ENCODE assay signal across 26 cellular contexts in the genomic region with DNA sequence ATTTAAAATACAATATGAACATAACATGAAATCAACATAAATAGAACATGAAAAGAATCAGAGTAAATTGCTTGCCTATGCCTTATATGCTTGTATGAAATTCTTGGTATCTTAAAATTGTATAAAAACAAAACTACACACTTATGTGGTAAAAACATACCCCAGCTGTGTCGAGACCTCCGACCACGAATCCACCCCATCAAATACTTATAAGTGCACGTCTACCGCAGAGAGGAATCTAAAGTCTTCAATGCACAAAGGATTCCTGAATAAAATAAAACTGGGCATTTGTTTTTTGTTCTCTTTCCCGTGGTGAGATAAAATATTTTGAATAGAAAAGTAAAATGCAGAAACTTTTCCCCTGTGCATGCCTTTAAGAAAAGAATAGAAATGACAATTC. TPM values are rescaled to one million over a fixed set of nuclear protein-coding genes. Genes with fewer than 3 reads are reported as not detected.
DNase-seq lines count a peak whose midpoint lies in the region; ATAC-seq and TF ChIP-seq lines count a peak whose summit lies in the region.
"Had no signal": no experiment of that assay in that cellular context is flagged by ENCODE, and none has a peak within 500 bp of the region (broad histone marks: within the 10 kb centered on the region; RNA-seq: fewer than 3 reads in every experiment).

No MANE protein-coding gene starts in this region.

- no peak overlapping the region for H3K4me2 ChIP-seq in PC-9

- no peaks in the 10 kb centered on the region for H3K36me3 ChIP-seq in PC-9 (ENCODE audit: low read depth)
- H3K36me3 ChIP-seq: left lung, MG63 had no signal

- H3K9me3 Mint-ChIP-seq in IgD-negative memory B cell: peaks cover 0 to 4% (median 1%) of the 10 kb centered on the region in 3 donors
- H3K9me3 Mint-ChIP-seq in activated B cell treated with CpG ODN at 0.5 μM for 24 hours: peaks cover 2% of the 10 kb centered on the region
- H3K9me3 Mint-ChIP-seq in effector memory CD8-positive, alpha-beta T cell: no peaks in the 10 kb centered on the region
- no peaks in the 10 kb centered on the region for H3K9me3 Mint-ChIP-seq in stimulated activated effector memory CD8-positive, alpha-beta T cell treated with anti-CD3 and anti-CD28 coated beads, Interleukin-12 subunit alpha, Interleukin-12 subunit beta, amount 100 ng/mL, for 72 hours
- H3K9me3 Mint-ChIP-seq: activated T-helper 1 cell treated with anti-CD3 and anti-CD28 coated beads, Interleukin-12 subunit alpha, Interleukin-12 subunit beta, Interleukin-2, Interleukin-4 antibody, amounts not matched to agents 30 ng/mL and 10 ng/mL and 1 ng/mL, durations not matched to agents 14 hours and 24 hours and 36 hours; CD4-positive, alpha-beta T cell; type B pancreatic cell had no signal

- POLR2A ChIA-PET in activated B cell treated with CpG ODN at 0.5 μM for 24 hours (lab: Charles Lee): no interaction called here
- POLR2A ChIA-PET in PC-9 (lab: Charles Lee; ENCODE audit: unreplicated experiment): no interaction called here

- no peak for ATAC-seq in activated B cell treated with CpG ODN at 0.5 μM for 24 hours (ENCODE audit: low read depth)
- ATAC-seq in effector memory CD8-positive, alpha-beta T cell (replicated peaks): no peak
- no peak for ATAC-seq in stimulated activated effector memory CD8-positive, alpha-beta T cell treated with anti-CD3 and anti-CD28 coated beads, Interleukin-12 subunit alpha, Interleukin-12 subunit beta, amount 100 ng/mL, for 72 hours
- ATAC-seq: K562, left lung had no signal

- H2AFZ ChIP-seq in PC-9: no peak overlapping the region
- H2AFZ ChIP-seq: GM23248 had no signal

- TF ChIP-seq CTCF in activated B cell treated with CpG ODN at 0.5 μM for 24 hours (IDR thresholded peaks at IDR 0.05) (no peak), PC-9 (conservative IDR thresholded peaks at IDR 0.05) (no peak)

- no peaks in the 10 kb centered on the region for H3K36me3 Mint-ChIP-seq in IgD-negative memory B cell
- H3K36me3 Mint-ChIP-seq in activated B cell treated with CpG ODN at 0.5 μM for 24 hours (ENCODE audit: low read depth): no peaks in the 10 kb centered on the region
- H3K36me3 Mint-ChIP-seq in effector memory CD8-positive, alpha-beta T cell (ENCODE audit: insufficient read depth): peaks cover 71% of the 10 kb centered on the region
- H3K36me3 Mint-ChIP-seq in stimulated activated effector memory CD8-positive, alpha-beta T cell treated with anti-CD3 and anti-CD28 coated beads, Interleukin-12 subunit alpha, Interleukin-12 subunit beta, amount 100 ng/mL, for 72 hours: peaks cover 87% of the 10 kb centered on the region
- H3K36me3 Mint-ChIP-seq: brain had no signal

- H3K4me3 ChIP-seq in PC-9: no peak overlapping the region
- H3K4me3 ChIP-seq: GM23248, K562, left lung, MG63 had no signal

- BruUV-seq in PC-9 (replicated peaks; lab: Mats Ljungman, UMichigan): no TSS peak

- H3K9me2 ChIP-seq in PC-9 (ENCODE audit: insufficient read depth): no peaks in the 10 kb centered on the region

- no peak for DNase-seq in activated B cell treated with CpG ODN at 0.5 μM for 24 hours
- DNase-seq in effector memory CD8-positive, alpha-beta T cell: no peak
- DNase-seq in stimulated activated effector memory CD8-positive, alpha-beta T cell treated with anti-CD3 and anti-CD28 coated beads, Interleukin-12 subunit alpha, Interleukin-12 subunit beta, amount 100 ng/mL, for 72 hours (ENCODE audit: low spot score in 2 of 2): no peak
- DNase-seq in germinal center (ENCODE audit: low spot score): no peak
- DNase-seq in ureter (ENCODE audit: low spot score): no peak
- no peak for DNase-seq in PC-9
- DNase-seq: activated CD4-positive, CD25-positive, alpha-beta regulatory T cell treated with anti-CD3 and anti-CD28 coated beads, Interleukin-2, amount 50 U/mL, for 72 hours; CD4-positive, alpha-beta T cell; GM23248; left lung; MG63; NCI-H2029 treated with DMSO at 0.1 percent for 48 hours; NCI-H345; stimulated activated CD4-positive, alpha-beta T cell treated with anti-CD3 and anti-CD28 coated beads, Interleukin-1b, Interleukin-23, amount 100 ng/mL, for 48 hours; stimulated activated CD8-positive, alpha-beta memory T cell treated with anti-CD3 and anti-CD28 coated beads, Interleukin-4, amount 100 ng/mL, for 48 hours had no signal

- H3K27me3 Mint-ChIP-seq in IgD-negative memory B cell (peaks cover 9% of the 10 kb centered on the region), activated B cell treated with CpG ODN at 0.5 μM for 24 hours (peaks cover 11% of the 10 kb centered on the region)
- H3K27me3 Mint-ChIP-seq in effector memory CD8-positive, alpha-beta T cell: no peaks in the 10 kb centered on the region
- H3K27me3 Mint-ChIP-seq: type B pancreatic cell had no signal

- no peaks in the 10 kb centered on the region for H4K20me1 ChIP-seq in PC-9 (ENCODE audit: insufficient read depth)

- H3K27ac Mint-ChIP-seq in IgD-negative memory B cell (peak overlapping the region in 1 of 3 donors; percentile 68), activated B cell treated with CpG ODN at 0.5 μM for 24 hours (no peak overlapping the region)
- H3K27ac Mint-ChIP-seq in effector memory CD8-positive, alpha-beta T cell: peak overlapping the region; percentile 87 to 90
- H3K27ac Mint-ChIP-seq in stimulated activated effector memory CD8-positive, alpha-beta T cell treated with anti-CD3 and anti-CD28 coated beads, Interleukin-12 subunit alpha, Interleukin-12 subunit beta, amount 100 ng/mL, for 72 hours: peak overlapping the region; percentile 95
- H3K27ac Mint-ChIP-seq: activated T-helper 1 cell treated with anti-CD3 and anti-CD28 coated beads, Interleukin-12 subunit alpha, Interleukin-12 subunit beta, Interleukin-2, Interleukin-4 antibody, amounts not matched to agents 30 ng/mL and 10 ng/mL and 1 ng/mL, durations not matched to agents 14 hours and 24 hours and 36 hours; brain; CD4-positive, alpha-beta T cell; nephron; type B pancreatic cell had no signal

- intact Hi-C loops in activated B cell treated with CpG ODN at 0.5 μM for 24 hours (cut with micrococcal nuclease) (no loop called here), PC-9 (cut with micrococcal nuclease; ENCODE audit: unreplicated experiment) (no loop called here)

- peaks cover 3% of the 10 kb centered on the region; the same call in 1 of the 2 replicates for H3K9me3 ChIP-seq in PC-9 (ENCODE audit: insufficient read depth, low read depth)
- H3K9me3 ChIP-seq: left lung had no signal

- H3K4me1 Mint-ChIP-seq in IgD-negative memory B cell: peaks cover 0 to 15% (median 2%) of the 10 kb centered on the region in 3 donors
- H3K4me1 Mint-ChIP-seq in activated B cell treated with CpG ODN at 0.5 μM for 24 hours: peaks cover 18% of the 10 kb centered on the region
- H3K4me1 Mint-ChIP-seq in effector memory CD8-positive, alpha-beta T cell (ENCODE audit: low read depth in 2 of 2): peaks cover 17 to 42% of the 10 kb centered on the region in 2 donors
- peaks cover 22% of the 10 kb centered on the region for H3K4me1 Mint-ChIP-seq in stimulated activated effector memory CD8-positive, alpha-beta T cell treated with anti-CD3 and anti-CD28 coated beads, Interleukin-12 subunit alpha, Interleukin-12 subunit beta, amount 100 ng/mL, for 72 hours

- no peaks in the 10 kb centered on the region for H3K79me2 ChIP-seq in PC-9 (ENCODE audit: low read depth)

- CTCF ChIA-PET in activated B cell treated with CpG ODN at 0.5 μM for 24 hours (lab: Charles Lee) (no interaction called here), PC-9 (lab: Charles Lee) (no interaction called here)

- peaks cover 10% of the 10 kb centered on the region for H3F3A ChIP-seq in PC-9 (ENCODE audit: insufficient read depth, low read depth)

- H3K27ac ChIP-seq in PC-9: no peak overlapping the region
- H3K27ac ChIP-seq: GM23248, left lung had no signal

- H3K4me3 Mint-ChIP-seq in IgD-negative memory B cell (peak overlapping the region in 3 of 4 donors; percentile 36 to 69 (median 67)), activated B cell treated with CpG ODN at 0.5 μM for 24 hours (peak overlapping the region; percentile 20)
- H3K4me3 Mint-ChIP-seq in effector memory CD8-positive, alpha-beta T cell: peak overlapping the region; percentile 82 to 88
- H3K4me3 Mint-ChIP-seq in stimulated activated effector memory CD8-positive, alpha-beta T cell treated with anti-CD3 and anti-CD28 coated beads, Interleukin-12 subunit alpha, Interleukin-12 subunit beta, amount 100 ng/mL, for 72 hours: peak overlapping the region; percentile 64
- H3K4me3 Mint-ChIP-seq: activated T-helper 1 cell treated with anti-CD3 and anti-CD28 coated beads, Interleukin-12 subunit alpha, Interleukin-12 subunit beta, Interleukin-2, Interleukin-4 antibody, amounts not matched to agents 30 ng/mL and 10 ng/mL and 1 ng/mL, durations not matched to agents 14 hours and 24 hours and 36 hours; brain; CD4-positive, alpha-beta T cell; nephron; type B pancreatic cell had no signal

- H3K4me1 ChIP-seq in PC-9 (replicated peaks; ENCODE audit: insufficient read depth): peaks cover 13% of the 10 kb centered on the region

- no peaks in the 10 kb centered on the region for H3K27me3 ChIP-seq in PC-9 (ENCODE audit: insufficient read depth, low read depth)
- H3K27me3 ChIP-seq: left lung, MG63 had no signal

RNA-seq across cellular contexts. Expression of gene KLRK1, which starts 1.2 kb away (rescaled TPM):
- polyA plus RNA-seq in IgD-negative memory B cell: 15.8 TPM
- total RNA-seq in activated B cell treated with CpG ODN at 0.5 μM for 24 hours: 0.56 and 0.98 TPM in 2 replicates
- 7.6 TPM for total RNA-seq in ureter
- not detected in 2 replicates for total RNA-seq in PC-9 (2021)
- total RNA-seq: activated T-helper 1 cell treated with anti-CD3 and anti-CD28 coated beads, Interleukin-12 subunit alpha, Interleukin-12 subunit beta, Interleukin-2, Interleukin-4 antibody, amounts not matched to agents 30 ng/mL and 10 ng/mL and 1 ng/mL, durations not matched to agents 14 hours and 24 hours and 36 hours; glomerular endothelial cell; GM23248; HT1080; renal cortical epithelial cell had no signal
- polyA plus RNA-seq: GM23248 had no signal

RNA-seq across cellular contexts. Expression of gene KLRC4, which starts 20.9 kb away (rescaled TPM):
- not detected for polyA plus RNA-seq in IgD-negative memory B cell
- total RNA-seq in activated B cell treated with CpG ODN at 0.5 μM for 24 hours (not detected in 2 replicates), ureter (3.4 TPM), PC-9 (2021) (not detected in 2 replicates)
- total RNA-seq: activated T-helper 1 cell treated with anti-CD3 and anti-CD28 coated beads, Interleukin-12 subunit alpha, Interleukin-12 subunit beta, Interleukin-2, Interleukin-4 antibody, amounts not matched to agents 30 ng/mL and 10 ng/mL and 1 ng/mL, durations not matched to agents 14 hours and 24 hours and 36 hours; CD4-positive, alpha-beta T cell; glomerular endothelial cell; GM23248; HT1080; K562; osteoblast; renal cortical epithelial cell had no signal
- polyA plus RNA-seq: GM23248 had no signal

RNA-seq across cellular contexts. Expression of gene KLRC3, which starts 31.8 kb away (rescaled TPM):
- not detected for polyA plus RNA-seq in IgD-negative memory B cell
- total RNA-seq in activated B cell treated with CpG ODN at 0.5 μM for 24 hours (not detected in 2 replicates), ureter (1.1 TPM), PC-9 (2021) (not detected in 2 replicates)
- total RNA-seq: activated T-helper 1 cell treated with anti-CD3 and anti-CD28 coated beads, Interleukin-12 subunit alpha, Interleukin-12 subunit beta, Interleukin-2, Interleukin-4 antibody, amounts not matched to agents 30 ng/mL and 10 ng/mL and 1 ng/mL, durations not matched to agents 14 hours and 24 hours and 36 hours; CD4-positive, alpha-beta T cell; glomerular endothelial cell; GM23248; HT1080; left lung; renal cortical epithelial cell; subcutaneous adipose tissue had no signal
- polyA plus RNA-seq: GM23248 had no signal

RNA-seq across cellular contexts. Expression of gene KLRC2, which starts 47.2 kb away (rescaled TPM):
- not detected for polyA plus RNA-seq in IgD-negative memory B cell
- total RNA-seq in activated B cell treated with CpG ODN at 0.5 μM for 24 hours (not detected in 2 replicates), ureter (3.1 TPM), PC-9 (2021) (not detected in 2 replicates)
- total RNA-seq: activated T-helper 1 cell treated with anti-CD3 and anti-CD28 coated beads, Interleukin-12 subunit alpha, Interleukin-12 subunit beta, Interleukin-2, Interleukin-4 antibody, amounts not matched to agents 30 ng/mL and 10 ng/mL and 1 ng/mL, durations not matched to agents 14 hours and 24 hours and 36 hours; glomerular endothelial cell; GM23248; HT1080; K562; renal cortical epithelial cell had no signal
- polyA plus RNA-seq: GM23248, K562 had no signal

Comparison
In these comparisons a context has a peak if more than half of its experiments do, and no peak if none do; other contexts are left out.
1. H3K4me3 Mint-ChIP-seq: peak in every context shown above with its lines; median percentile 85 in effector memory CD8-positive, alpha-beta T cell; 67 in IgD-negative memory B cell; 64 in stimulated activated effector memory CD8-positive, alpha-beta T cell treated with anti-CD3 and anti-CD28 coated beads, Interleukin-12 subunit alpha, Interleukin-12 subunit beta, amount 100 ng/mL, for 72 hours; 20 in activated B cell treated with CpG ODN at 0.5 μM for 24 hours.